In the genomic region with DNA sequence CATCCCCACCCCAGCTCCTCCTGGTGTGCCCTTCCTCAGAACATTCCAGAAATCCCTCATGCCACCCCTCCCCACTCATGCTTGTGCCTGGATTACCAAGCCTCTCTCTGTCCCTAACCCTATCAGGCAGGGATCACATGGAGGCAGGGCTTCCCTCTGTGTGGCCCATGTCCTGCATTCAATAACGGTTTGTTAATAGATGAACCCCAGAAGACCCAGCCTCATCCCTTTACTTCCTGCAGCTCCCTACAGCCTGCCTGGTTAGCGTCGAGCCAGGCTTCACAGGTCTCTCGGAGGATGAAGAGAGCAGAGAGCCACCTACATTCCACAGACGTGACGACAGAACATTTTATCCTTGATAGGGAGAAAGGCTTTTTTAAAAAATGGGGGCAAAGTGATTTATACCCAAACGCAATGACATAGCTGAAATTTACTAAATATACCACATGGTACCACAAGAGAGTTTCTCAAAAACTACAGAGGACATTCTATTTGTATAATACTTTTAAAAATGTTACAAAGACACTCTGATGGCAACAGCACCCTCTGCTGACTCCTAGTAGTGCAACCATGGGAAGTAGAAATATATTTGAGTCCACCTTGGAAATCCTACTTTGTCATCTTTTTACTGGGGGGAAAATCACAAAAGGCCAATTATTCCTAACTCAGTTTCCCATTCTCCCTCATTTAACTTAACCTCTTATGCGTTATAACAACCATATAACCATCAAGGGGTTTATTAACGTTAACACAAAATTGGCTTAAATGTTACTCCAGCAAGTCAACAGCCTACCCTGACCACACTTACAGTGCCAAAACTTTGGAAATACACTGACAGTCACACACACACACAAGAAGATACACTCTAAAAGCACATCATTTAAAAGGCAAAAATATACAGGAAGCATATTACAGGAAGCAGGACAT, we compare ENCODE assay signal across 8 cellular contexts. TPM values are rescaled to one million over a fixed set of nuclear protein-coding genes. Genes with fewer than 3 reads are reported as not detected.
DNase-seq lines count a peak whose midpoint lies in the region; ATAC-seq and TF ChIP-seq lines count a peak whose summit lies in the region.

No MANE protein-coding gene starts in this region.

- DNase-seq in AG08395 (ENCODE audit: low spot score) (peak; percentile 48), GM06990 (ENCODE audit: extremely low read depth, insufficient read length) (no peak), NCI-H1417 treated with DMSO at 0.1 percent for 48 hours (lab: John Stamatoyannopoulos, UW) (peak; percentile 9), left lung (no peak)

- H3K36me3 ChIP-seq in GM06990 (ENCODE audit: control insufficient read depth, insufficient read depth, low read length) (no peaks in the 10 kb centered on the region), left lung (no peaks in the 10 kb centered on the region)

- H3K4me3 ChIP-seq in GM06990 (replicated peaks; ENCODE audit: low read depth, low read length) (no peak overlapping the region), left lung (no peak overlapping the region)

- TF ChIP-seq CTCF in GM06990 (IDR thresholded peaks at IDR 0.05; ENCODE audit: insufficient read depth, low read length, poor library complexity, severe bottlenecking) (peak; percentile 55), brain (conservative IDR thresholded peaks at IDR 0.05) (peak; percentile 70 to 83), left lung (IDR thresholded peaks at IDR 0.05) (peak; percentile 35 to 50)

- H3K27ac Mint-ChIP-seq in brain = peak overlapping the region in 1 of 5 experiments; percentile 64

- intact Hi-C loops in left lung (cut with DNase I) = no loop called here

- no peaks in the 10 kb centered on the region for H3K4me1 ChIP-seq in left lung

- H3K4me3 Mint-ChIP-seq in brain = no peak overlapping the region

- ATAC-seq in left lung = peak; percentile 96
- no peak for ATAC-seq in HG02840 (IDR thresholded peaks at IDR 0.05; ENCODE audit: low FRiP score, unreplicated experiment)
- no peak for ATAC-seq in GM19467 (IDR thresholded peaks at IDR 0.05; ENCODE audit: unreplicated experiment)
- ATAC-seq in GM21390 (IDR thresholded peaks at IDR 0.05; ENCODE audit: unreplicated experiment) = no peak

- H3K9me3 Mint-ChIP-seq in brain = peaks cover 2 to 7% (median 5%) of the 10 kb centered on the region in 5 experiments

- H3K27me3 ChIP-seq in GM06990 (replicated peaks; ENCODE audit: control insufficient read depth, insufficient read depth, low read length) = no peaks in the 10 kb centered on the region; the same call in 1 of the 2 replicates
- H3K27me3 ChIP-seq in left lung = no peaks in the 10 kb centered on the region

- peaks cover 2% of the 10 kb centered on the region for H3K27me3 Mint-ChIP-seq in brain

- peaks cover 17% of the 10 kb centered on the region for H3K4me1 Mint-ChIP-seq in brain

- no peak overlapping the region for H3K27ac ChIP-seq in left lung

- H3K36me3 Mint-ChIP-seq in brain = peaks cover 5% of the 10 kb centered on the region

- peaks cover 0 to 7% of the 10 kb centered on the region in 2 donors for H3K9me3 ChIP-seq in left lung

RNA-seq across cellular contexts. Expression of a gene that starts 30.7 kb away (rescaled TPM):
- polyA plus RNA-seq in brain (ENCODE audit: insufficient read depth, low read depth, low replicate concordance) = 2.5 TPM
- 1 to 10 TPM; 1.1 to 2.4 TPM for total RNA-seq in left lung

RNA-seq across cellular contexts. Expression of a gene that starts 31.4 kb away (rescaled TPM):
- 32.4 TPM for polyA plus RNA-seq in brain (ENCODE audit: insufficient read depth, low read depth, low replicate concordance)
- 10 to 100 TPM; 22.1 to 35.1 TPM for total RNA-seq in left lung

Comparison
In these comparisons a context has a peak if more than half of its experiments do, and no peak if none do; other contexts are left out.
1. DNase-seq: peak in AG08395 (single experiment) and NCI-H1417 treated with DMSO at 0.1 percent for 48 hours (single experiment); none in GM06990 (single experiment) and left lung (0 of 2).
2. Peak in every context shown above with its lines, with median percentiles within 50 percentile points of each other: CTCF ChIP-seq.